ENCODE assay signal across 17 cellular contexts in the genomic region with DNA sequence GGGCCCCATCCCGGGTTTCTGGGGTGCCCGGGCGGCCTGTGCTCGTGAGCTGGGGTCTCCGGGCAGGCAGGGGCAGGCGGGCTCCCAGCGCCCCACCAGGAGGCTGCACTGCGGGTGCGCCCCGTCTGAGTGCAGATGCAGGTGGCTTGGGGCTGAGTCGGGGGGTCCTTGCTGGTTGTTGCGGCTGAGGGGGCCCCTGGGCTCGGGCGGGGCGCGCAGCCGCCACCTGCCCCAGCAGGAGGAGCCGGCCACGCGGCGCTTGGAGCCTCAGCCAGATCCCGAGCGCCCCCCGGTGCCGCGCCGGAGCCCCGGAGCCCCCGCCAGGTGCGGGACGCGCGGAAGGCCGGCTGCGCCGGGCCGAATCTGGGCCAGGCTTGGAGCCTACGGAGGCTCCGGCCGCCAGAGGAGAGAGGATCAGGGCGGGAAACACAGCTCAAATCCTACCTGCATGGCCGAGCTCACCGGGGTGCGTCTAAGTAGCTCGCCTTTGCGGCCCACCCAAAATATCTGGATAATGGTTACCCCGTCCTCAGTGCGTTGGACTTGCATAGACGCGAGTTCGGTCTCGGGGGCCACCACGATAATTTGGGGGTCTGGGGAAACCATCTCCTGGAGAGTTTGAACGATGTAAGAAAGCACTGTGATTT. TPM values are rescaled to one million over a fixed set of nuclear protein-coding genes. Genes with fewer than 3 reads are reported as not detected.
A peak's percentile ranks its signal among the peaks of the same experiment; 100 is the strongest.
DNase-seq lines count a peak whose midpoint lies in the region; ATAC-seq lines count a peak whose summit lies in the region.
"Had no signal": no experiment of that assay in that cellular context is flagged by ENCODE, and none has a peak within 500 bp of the region (broad histone marks: within the 10 kb centered on the region; RNA-seq: fewer than 3 reads in every experiment).

No MANE protein-coding gene starts in this region.

- peaks cover 0 to 16% (median 13%) of the 10 kb centered on the region in 3 donors for H3K4me1 ChIP-seq in skeletal muscle tissue (ENCODE audit: control insufficient read depth in 3 of 3, insufficient read depth in 3 of 3, low read length in 3 of 3)

- ATAC-seq in activated T-helper 17 cell treated with anti-CD3 and anti-CD28 coated beads, Interleukin-2, amount 50 U/mL, for 72 hours (replicated peaks), result no peak
- no peak for ATAC-seq in HG03565 (IDR thresholded peaks at IDR 0.05; ENCODE audit: unreplicated experiment)
- no peak for ATAC-seq in activated naive CD4-positive, alpha-beta T cell treated with anti-CD3 and anti-CD28 coated beads, Interleukin-2, amount 50 U/mL, for 72 hours
- ATAC-seq: left colon, SK-N-SH treated with all-trans-retinoic acid at 6 μM for 48 hours had no signal

- H3K4me3 ChIP-seq in skeletal muscle tissue (ENCODE audit: low read length in 3 of 3), result peak overlapping the region in 2 of 3 donors; percentile 22 to 30

- peaks cover 55 to 56% (median 55%) of the 10 kb centered on the region in 3 donors for H3K27me3 ChIP-seq in skeletal muscle tissue (ENCODE audit: control insufficient read depth in 3 of 3, insufficient read depth in 3 of 3, low read length in 3 of 3)

- H3K9me3 Mint-ChIP-seq in activated naive CD8-positive, alpha-beta T cell (ENCODE audit: low read depth), result no peaks in the 10 kb centered on the region
- no peaks in the 10 kb centered on the region for H3K9me3 Mint-ChIP-seq in activated naive CD8-positive, alpha-beta T cell treated with anti-CD3 and anti-CD28 coated beads for 36 hours
- no peaks in the 10 kb centered on the region for H3K9me3 Mint-ChIP-seq in activated T-helper 17 cell treated with anti-CD3 and anti-CD28 coated beads, Interleukin-2, amount 50 U/mL, for 72 hours
- H3K9me3 Mint-ChIP-seq in activated naive CD4-positive, alpha-beta T cell treated with anti-CD3 and anti-CD28 coated beads, Interleukin-2, amount 50 U/mL, for 72 hours, result no peaks in the 10 kb centered on the region
- H3K9me3 Mint-ChIP-seq: central memory CD8-positive, alpha-beta T cell had no signal

- H3K9ac ChIP-seq in skeletal muscle tissue (ENCODE audit: low read depth in 1 of 3, low read length in 3 of 3), result no peak overlapping the region

- H3K36me3 ChIP-seq in skeletal muscle tissue (ENCODE audit: control insufficient read depth in 3 of 3, insufficient read depth in 3 of 3, low read length in 3 of 3), result no peaks in the 10 kb centered on the region
- H3K36me3 ChIP-seq: neutrophil had no signal

- peaks cover 30% of the 10 kb centered on the region for H3K27me3 Mint-ChIP-seq in activated naive CD8-positive, alpha-beta T cell
- peaks cover 80% of the 10 kb centered on the region for H3K27me3 Mint-ChIP-seq in activated naive CD8-positive, alpha-beta T cell treated with anti-CD3 and anti-CD28 coated beads for 36 hours
- peaks cover 30% of the 10 kb centered on the region for H3K27me3 Mint-ChIP-seq in activated T-helper 17 cell treated with anti-CD3 and anti-CD28 coated beads, Interleukin-2, amount 50 U/mL, for 72 hours

- H3K4me3 Mint-ChIP-seq in activated naive CD8-positive, alpha-beta T cell, result peak overlapping the region; percentile 47
- H3K4me3 Mint-ChIP-seq in activated naive CD8-positive, alpha-beta T cell treated with anti-CD3 and anti-CD28 coated beads for 36 hours, result no peak overlapping the region
- peak overlapping the region; percentile 60 for H3K4me3 Mint-ChIP-seq in activated T-helper 17 cell treated with anti-CD3 and anti-CD28 coated beads, Interleukin-2, amount 50 U/mL, for 72 hours
- H3K4me3 Mint-ChIP-seq: central memory CD8-positive, alpha-beta T cell had no signal

- H3K9me3 ChIP-seq in skeletal muscle tissue (ENCODE audit: control insufficient read depth in 3 of 3, low read length in 3 of 3), result no peaks in the 10 kb centered on the region
- H3K9me3 ChIP-seq: neutrophil had no signal

- no peak overlapping the region for H3K27ac ChIP-seq in skeletal muscle tissue (ENCODE audit: low read depth, low read length)
- H3K27ac ChIP-seq: neutrophil had no signal

- H3K27ac Mint-ChIP-seq in activated naive CD8-positive, alpha-beta T cell, result no peak overlapping the region
- no peak overlapping the region for H3K27ac Mint-ChIP-seq in activated naive CD8-positive, alpha-beta T cell treated with anti-CD3 and anti-CD28 coated beads for 36 hours
- no peak overlapping the region for H3K27ac Mint-ChIP-seq in activated T-helper 17 cell treated with anti-CD3 and anti-CD28 coated beads, Interleukin-2, amount 50 U/mL, for 72 hours
- H3K27ac Mint-ChIP-seq in activated naive CD4-positive, alpha-beta T cell treated with anti-CD3 and anti-CD28 coated beads, Interleukin-2, amount 50 U/mL, for 72 hours, result no peak overlapping the region

- no peak for DNase-seq in activated naive CD8-positive, alpha-beta T cell treated with anti-CD3 and anti-CD28 coated beads for 36 hours
- peak; percentile 67 for DNase-seq in left kidney (ENCODE audit: low read depth, low spot score)
- no peak for DNase-seq in activated CD4-positive, alpha-beta T cell treated with anti-CD3 and anti-CD28 coated beads, Interleukin-2, amount 50 U/mL, for 1 hour
- DNase-seq in activated naive CD4-positive, alpha-beta T cell treated with anti-CD3 and anti-CD28 coated beads, Interleukin-2, amount 50 U/mL, for 72 hours (ENCODE audit: low spot score in 2 of 2), result no peak
- DNase-seq: Calu3, left colon, MM.1S, NCI-H2171 treated with DMSO at 0.1 percent for 48 hours, substantia nigra had no signal

- H3K4me1 Mint-ChIP-seq in activated naive CD8-positive, alpha-beta T cell (ENCODE audit: low read depth), result peaks cover 32% of the 10 kb centered on the region
- H3K4me1 Mint-ChIP-seq in activated naive CD8-positive, alpha-beta T cell treated with anti-CD3 and anti-CD28 coated beads for 36 hours, result peaks cover 28% of the 10 kb centered on the region
- H3K4me1 Mint-ChIP-seq in activated T-helper 17 cell treated with anti-CD3 and anti-CD28 coated beads, Interleukin-2, amount 50 U/mL, for 72 hours, result peaks cover 18% of the 10 kb centered on the region
- H3K4me1 Mint-ChIP-seq: central memory CD8-positive, alpha-beta T cell had no signal

- no peaks in the 10 kb centered on the region for H3K36me3 Mint-ChIP-seq in activated naive CD8-positive, alpha-beta T cell
- no peaks in the 10 kb centered on the region for H3K36me3 Mint-ChIP-seq in activated naive CD8-positive, alpha-beta T cell treated with anti-CD3 and anti-CD28 coated beads for 36 hours
- peaks cover 22% of the 10 kb centered on the region for H3K36me3 Mint-ChIP-seq in activated T-helper 17 cell treated with anti-CD3 and anti-CD28 coated beads, Interleukin-2, amount 50 U/mL, for 72 hours (ENCODE audit: low read depth)
- H3K36me3 Mint-ChIP-seq in activated naive CD4-positive, alpha-beta T cell treated with anti-CD3 and anti-CD28 coated beads, Interleukin-2, amount 50 U/mL, for 72 hours, result no peaks in the 10 kb centered on the region

RNA-seq across cellular contexts. Expression of a gene that starts 0.6 kb away (rescaled TPM):
- under 1 TPM; 0.06 to 0.08 TPM for total RNA-seq in activated naive CD8-positive, alpha-beta T cell treated with anti-CD3 and anti-CD28 coated beads for 36 hours
- total RNA-seq in activated T-helper 17 cell treated with anti-CD3 and anti-CD28 coated beads, Interleukin-2, amount 50 U/mL, for 72 hours, result 100 to 1,000 TPM in 1 of 2 donors, 1 to 10 TPM in 1; 7.4 to 287 TPM
- 711 TPM for total RNA-seq in skeletal muscle tissue
- total RNA-seq in activated naive CD4-positive, alpha-beta T cell treated with anti-CD3 and anti-CD28 coated beads, Interleukin-2, amount 50 U/mL, for 72 hours, result 1 to 10 TPM in 1 of 2 donors, under 1 TPM in 1; 0.31 to 2.0 TPM

RNA-seq across cellular contexts. Expression of a gene that starts 21.2 kb away (rescaled TPM):
- not detected for total RNA-seq in activated naive CD8-positive, alpha-beta T cell treated with anti-CD3 and anti-CD28 coated beads for 36 hours
- total RNA-seq in activated T-helper 17 cell treated with anti-CD3 and anti-CD28 coated beads, Interleukin-2, amount 50 U/mL, for 72 hours, result not detected
- total RNA-seq in skeletal muscle tissue, result not detected
- not detected for total RNA-seq in activated naive CD4-positive, alpha-beta T cell treated with anti-CD3 and anti-CD28 coated beads, Interleukin-2, amount 50 U/mL, for 72 hours
- total RNA-seq: activated CD8-positive, alpha-beta memory T cell treated with anti-CD3 and anti-CD28 coated beads for 36 hours; Calu3 had no signal

RNA-seq across cellular contexts. Expression of a gene that starts 31.8 kb away (rescaled TPM):
- total RNA-seq in activated naive CD8-positive, alpha-beta T cell treated with anti-CD3 and anti-CD28 coated beads for 36 hours, result not detected
- total RNA-seq in activated T-helper 17 cell treated with anti-CD3 and anti-CD28 coated beads, Interleukin-2, amount 50 U/mL, for 72 hours, result not detected
- total RNA-seq in skeletal muscle tissue, result not detected
- not detected for total RNA-seq in activated naive CD4-positive, alpha-beta T cell treated with anti-CD3 and anti-CD28 coated beads, Interleukin-2, amount 50 U/mL, for 72 hours
- total RNA-seq: activated CD8-positive, alpha-beta memory T cell treated with anti-CD3 and anti-CD28 coated beads for 36 hours; Calu3; left colon had no signal
